ENCODE assay signal across 14 cellular contexts in the genomic region with DNA sequence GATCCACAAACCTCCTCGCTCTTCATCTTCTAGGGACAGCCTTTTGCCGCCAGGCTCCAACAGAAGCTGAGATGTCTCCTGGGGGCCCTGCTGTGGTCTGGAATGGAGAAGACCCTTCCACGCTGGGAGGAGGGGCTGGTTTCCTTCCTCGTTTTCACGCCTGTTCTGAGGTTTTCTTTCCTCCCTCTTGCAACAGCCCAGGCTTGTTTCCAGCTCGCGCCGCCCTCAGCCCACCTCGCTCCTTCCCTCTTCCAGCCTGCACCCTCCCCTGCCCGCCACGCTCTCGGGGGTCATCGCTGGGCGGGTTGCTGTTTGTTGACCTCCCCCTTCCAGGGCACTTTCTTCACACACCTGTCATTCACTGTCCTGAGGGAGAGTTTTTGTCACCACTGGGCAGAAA. TPM values are rescaled to one million over a fixed set of nuclear protein-coding genes. Genes with fewer than 3 reads are reported as not detected.
DNase-seq lines count a peak whose midpoint lies in the region; FAIRE-seq and TF ChIP-seq lines count a peak whose summit lies in the region.
"Had no signal": no experiment of that assay in that cellular context is flagged by ENCODE, and none has a peak within 500 bp of the region (broad histone marks: within the 10 kb centered on the region; RNA-seq: fewer than 3 reads in every experiment).

No MANE protein-coding gene starts in this region.

- no peak for TF ChIP-seq EP300 in H1 (IDR thresholded peaks at IDR 0.05; ENCODE audit: borderline replicate concordance in 1 of 2, low read depth in 2 of 2, low read length in 2 of 2)

- H4K20me1 ChIP-seq in H1 (replicated peaks in 1 of 2; ENCODE audit: control insufficient read depth in 1 of 2, insufficient read depth in 2 of 2, low read length in 2 of 2) = no peaks in the 10 kb centered on the region
- no peaks in the 10 kb centered on the region for H4K20me1 ChIP-seq in neural progenitor cell (ENCODE audit: low read depth)

- no peak overlapping the region for H3K9ac ChIP-seq in H1 (replicated peaks in 1 of 4; ENCODE audit: extremely low read depth in 1 of 4, low read depth in 3 of 4, low read length in 3 of 4)
- no peak overlapping the region for H3K9ac ChIP-seq in neural progenitor cell

- H3K56ac ChIP-seq in H1 (replicated peaks; ENCODE audit: insufficient read length, low read depth, low read length) = no peak overlapping the region

- TF ChIP-seq CTCF in CD14-positive monocyte (IDR thresholded peaks at IDR 0.05) = no peak
- no peak for TF ChIP-seq CTCF in H1 (IDR thresholded peaks at IDR 0.05; ENCODE audit: control extremely low read depth in 1 of 3, insufficient read depth in 1 of 3, low read depth in 1 of 3, low read length in 3 of 3)
- TF ChIP-seq CTCF in neural progenitor cell (IDR thresholded peaks at IDR 0.05) = no peak

- no peaks in the 10 kb centered on the region for H3K23me2 ChIP-seq in H1 (ENCODE audit: low read depth, low read length)

- CTCF ChIA-PET in H1 (lab: Charles Lee; ENCODE audit: partially characterized antibody) = interaction anchor here (0.5 to 7.1 kb wide), 5 partner anchors 18 to 550 kb away, joined by 3 to 74 read pairs (median 6); no protein-coding TSS in a partner anchor

- no peak overlapping the region for H3K4me2 ChIP-seq in H1 (ENCODE audit: insufficient read depth in 1 of 2, low read depth in 2 of 2, low read length in 2 of 2)
- H3K4me2 ChIP-seq in neural progenitor cell = no peak overlapping the region

- H3K79me2 ChIP-seq in H1 (ENCODE audit: control insufficient read depth in 1 of 2, insufficient read depth in 2 of 2, low read length in 2 of 2) (no peaks in the 10 kb centered on the region), neural progenitor cell (ENCODE audit: low read depth) (no peaks in the 10 kb centered on the region)

- no peak overlapping the region for H2BK20ac ChIP-seq in H1 (ENCODE audit: low read length)

- H3K27me3 Mint-ChIP-seq in CD14-positive monocyte (ENCODE audit: low read depth in 3 of 3) = peaks cover 12 to 16% (median 12%) of the 10 kb centered on the region in 3 donors
- peaks cover 7% of the 10 kb centered on the region for H3K27me3 Mint-ChIP-seq in neural progenitor cell (ENCODE audit: insufficient read depth, low read depth)

- no peak overlapping the region for H2AFZ ChIP-seq in H1 (ENCODE audit: low read length)
- H2AFZ ChIP-seq in neural progenitor cell (replicated peaks) = no peak overlapping the region

- H2BK12ac ChIP-seq in H1 (ENCODE audit: low read depth, low read length) = no peak overlapping the region

- peaks cover 0 to 3% (median 1%) of the 10 kb centered on the region in 4 experiments; a peak in 2 of 7 replicates for H3K4me1 ChIP-seq in H1 (replicated peaks in 1 of 4; ENCODE audit: control insufficient read depth in 3 of 4, insufficient read depth in 4 of 4, low read length in 3 of 4)
- no peaks in the 10 kb centered on the region for H3K4me1 ChIP-seq in neural progenitor cell

- peaks cover 2 to 9% of the 10 kb centered on the region in 2 donors for H3K36me3 Mint-ChIP-seq in CD14-positive monocyte
- H3K36me3 Mint-ChIP-seq in neural progenitor cell = peaks cover 7% of the 10 kb centered on the region

- H3K27ac ChIP-seq in H1 (ENCODE audit: low read depth, low read length) (no peak overlapping the region), neural progenitor cell (no peak overlapping the region)
- H3K27ac ChIP-seq: HL-60, SJCRH30 had no signal

- no peaks in the 10 kb centered on the region for H3F3A ChIP-seq in neural progenitor cell (ENCODE audit: low read depth)

- TF ChIP-seq POLR2A in H1 (IDR thresholded peaks at IDR 0.05; ENCODE audit: control extremely low read depth in 1 of 2, low read depth in 2 of 2, low read length in 2 of 2) = no peak

- H3K27ac Mint-ChIP-seq in CD14-positive monocyte (peak overlapping the region in 6 of 7 donors; percentile 36 to 79 (median 70)), neural progenitor cell (peak overlapping the region; percentile 57)

- H3K4me1 Mint-ChIP-seq in CD14-positive monocyte = peaks cover 54% of the 10 kb centered on the region
- peaks cover 26% of the 10 kb centered on the region for H3K4me1 Mint-ChIP-seq in neural progenitor cell

- peak overlapping the region; percentile 22; the same call in 1 of the 2 replicates for H4K8ac ChIP-seq in H1 (ENCODE audit: extremely low read depth, insufficient read depth, low read length)

- no peaks in the 10 kb centered on the region for H3K27me3 ChIP-seq in H1 (replicated peaks in 1 of 4; ENCODE audit: control insufficient read depth in 3 of 4, extremely low read depth in 1 of 4, insufficient read depth in 3 of 4, low read length in 3 of 4)
- H3K27me3 ChIP-seq in neural progenitor cell = no peaks in the 10 kb centered on the region
- H3K27me3 ChIP-seq: SJCRH30 had no signal

- no peak overlapping the region for H3K18ac ChIP-seq in H1 (ENCODE audit: extremely low read depth, low read length)

- 85% methylated on average over 8 of the region's 14 CpGs; no CpG with 5 or more reads in 1 of the 2 experiments for WGBS in H1 (ENCODE audit: extremely low coverage in 1 of 2, insufficient coverage in 1 of 2, insufficient read length in 1 of 2, insufficient replicate concordance in 2 of 2, low coverage in 1 of 2, low lambda C conversion rate in 2 of 2, missing lambda C conversion rate in 1 of 2), 2 experiments

- no peak overlapping the region for H2BK15ac ChIP-seq in H1 (ENCODE audit: low read length)

- H3K4me3 Mint-ChIP-seq in CD14-positive monocyte = peak overlapping the region; percentile 92 to 95
- no peak overlapping the region for H3K4me3 Mint-ChIP-seq in neural progenitor cell

- no peak for FAIRE-seq in H1 (lab: Jason Lieb, UNC)
- FAIRE-seq: GM18507 had no signal

- no peak overlapping the region for H4K5ac ChIP-seq in H1 (ENCODE audit: insufficient read length, low read depth, low read length)

- H3K4me3 ChIP-seq in H1 (ENCODE audit: extremely low read depth in 1 of 4, insufficient read depth in 2 of 4, low read depth in 3 of 4, low read length in 4 of 4) (no peak overlapping the region), neural progenitor cell (no peak overlapping the region)
- H3K4me3 ChIP-seq: SJCRH30 had no signal

- H4K91ac ChIP-seq in H1 (replicated peaks; ENCODE audit: insufficient read length, low read length) = no peak overlapping the region

- no peak overlapping the region for H3K14ac ChIP-seq in H1 (ENCODE audit: insufficient read length)

- H2BK120ac ChIP-seq in H1 (replicated peaks; ENCODE audit: low read depth, low read length) = no peak overlapping the region

- H3K9me3 ChIP-seq in H1 (ENCODE audit: insufficient read depth in 2 of 2, low read depth in 1 of 2, low read length in 1 of 2) (no peaks in the 10 kb centered on the region), neural progenitor cell (ENCODE audit: low read depth) (no peaks in the 10 kb centered on the region)
- H3K9me3 ChIP-seq: SJCRH30 had no signal

- no peaks in the 10 kb centered on the region for H3K79me1 ChIP-seq in H1 (ENCODE audit: low read depth, low read length)

- no peak overlapping the region for H3K23ac ChIP-seq in H1 (ENCODE audit: insufficient read length)

- peaks cover 1 to 3% (median 2%) of the 10 kb centered on the region in 7 donors for H3K9me3 Mint-ChIP-seq in CD14-positive monocyte
- peaks cover 17% of the 10 kb centered on the region for H3K9me3 Mint-ChIP-seq in neural progenitor cell

- no peak overlapping the region for H2AK5ac ChIP-seq in H1 (ENCODE audit: low read depth, low read length)

- no peaks in the 10 kb centered on the region for H3K36me3 ChIP-seq in H1 (ENCODE audit: control insufficient read depth in 2 of 4, insufficient read depth in 4 of 4, low read length in 3 of 4)
- no peaks in the 10 kb centered on the region for H3K36me3 ChIP-seq in neural progenitor cell
- H3K36me3 ChIP-seq: SJCRH30 had no signal

- no peak overlapping the region for H3K4ac ChIP-seq in H1 (replicated peaks; ENCODE audit: insufficient read length, low read depth, low read length)

- TF ChIP-seq RAD21 in H1 (IDR thresholded peaks at IDR 0.05 in 1 of 2, conservative IDR thresholded peaks at IDR 0.05 in 1 of 2; ENCODE audit: low read depth in 2 of 2, low read length in 2 of 2) = no peak

- DNase-seq in CD14-positive monocyte (ENCODE audit: low spot score) (no peak), KBM-7 (peak; percentile 49), H1 (ENCODE audit: low read depth in 1 of 2, low spot score in 2 of 2) (no peak), neural progenitor cell (ENCODE audit: low spot score) (no peak), GM19240 (ENCODE audit: insufficient read length, low spot score) (no peak)
- no peak for DNase-seq in activated CD8-positive, alpha-beta memory T cell treated with anti-CD3 and anti-CD28 coated beads, Interleukin-2, amount 50 U/mL, for 48 hours
- no peak for DNase-seq in effector CD8-positive, alpha-beta T cell (lab: John Stamatoyannopoulos, UW)
- DNase-seq: COR-L47, NCI-H1092 treated with DMSO at 0.1 percent for 48 hours, NCI-H1694, NCI-H748 treated with DMSO at 0.1 percent for 48 hours, SJCRH30 had no signal

- intact Hi-C loops in CD14-positive monocyte (cut with micrococcal nuclease) = loop anchor here in 1 of 2 donors (10.0 kb wide), 1 partner anchor 1076 kb away; no protein-coding TSS in a partner anchor

- H2BK5ac ChIP-seq in H1 (ENCODE audit: low read depth, low read length) = no peak overlapping the region

- POLR2A ChIA-PET in H1 (lab: Charles Lee; ENCODE audit: partially characterized antibody) = interaction anchor here (0.9 kb wide), 1 partner anchor 12 kb away, joined by 4 read pairs; no protein-coding TSS in a partner anchor

- in situ Hi-C loops in KBM-7 (cut with MboI; ENCODE audit: low pct_unique_long_range_greater_than_20kb, low sequenced_read_pairs) = loop anchor here (10.0 kb wide), 1 partner anchor 546 kb away; no protein-coding TSS in a partner anchor

TF ChIP-seq in H1, 55 proteins besides CTCF, POLR2A, EP300 and RAD21:
- TF ChIP-seq GTF2F1 (IDR thresholded peaks at IDR 0.05; ENCODE audit: borderline replicate concordance, low read depth, low read length) (no peak), CREB1 (IDR thresholded peaks at IDR 0.05) (no peak)

RNA-seq across cellular contexts. Expression of gene VAPA, which starts 55.4 kb away (rescaled TPM):
- polyA plus RNA-seq in CD14-positive monocyte (100 to 1,000 TPM; 334 to 393 TPM), H1 (2011; rRNA removed) (44.4 and 79.7 TPM in 2 replicates)
- total RNA-seq in H1 (2021; fragmentation: NEBNext Ultra II Directional; extraction: Animal tissue kit (Norgen Biotek cat#: 25700)) = 128 and 130 TPM in 2 replicates
- polyA plus RNA-seq in H1 (2011; cell fraction: cytosol; rRNA removed) = 115 TPM
- polyA plus RNA-seq in H1 (2011; cell fraction: nucleus; rRNA removed) = 58.2 TPM
- polyA plus RNA-seq in H1 (2012, experiment 1 of 2) = 84.4 to 121 TPM (median 101 TPM) in 4 replicates
- polyA plus RNA-seq in H1 (2012, experiment 2 of 2) = 35.1 TPM
- polyA plus RNA-seq in H1 (2013, experiment 1 of 2) = 86.3 TPM
- 89.4 TPM for polyA plus RNA-seq in H1 (2013, experiment 2 of 2)
- polyA minus RNA-seq in H1 (2011; rRNA and poly(A)+ RNA removed) = 63.8 and 88.5 TPM in 2 replicates
- polyA minus RNA-seq in H1 (2011; cell fraction: cytosol; rRNA and poly(A)+ RNA removed) = 77.8 TPM
- 59.6 TPM for polyA minus RNA-seq in H1 (2011; cell fraction: nucleus; rRNA and poly(A)+ RNA removed)
- total RNA-seq in neural progenitor cell (ENCODE audit: low replicate concordance) = 165 and 285 TPM in 2 replicates
